18 cellular contexts compared by ENCODE assay signal in genomic region chr1:15574741-15575140, GRCh38. TPM values are rescaled to one million over a fixed set of nuclear protein-coding genes. Genes with fewer than 3 reads are reported as not detected.
DNase-seq lines count a peak whose midpoint lies in the region; ATAC-seq and TF ChIP-seq lines count a peak whose summit lies in the region.
"Had no signal": no experiment of that assay in that cellular context is flagged by ENCODE, and none has a peak within 500 bp of the region (broad histone marks: within the 10 kb centered on the region; RNA-seq: fewer than 3 reads in every experiment).

No MANE protein-coding gene starts in this region.

- H3K27me3 ChIP-seq in heart left ventricle (no peaks in the 10 kb centered on the region), left ventricle myocardium inferior (ENCODE audit: low read depth) (no peaks in the 10 kb centered on the region)
- H3K27me3 ChIP-seq: breast epithelium had no signal

- H3K9me3 ChIP-seq in heart left ventricle (no peaks in the 10 kb centered on the region), left ventricle myocardium inferior (replicated peaks) (no peaks in the 10 kb centered on the region)
- H3K9me3 ChIP-seq: breast epithelium, thoracic aorta had no signal

- DNase-seq in heart left ventricle (peak in 1 of 5 donors; percentile 38), left ventricle myocardium inferior (no peak), caudate nucleus (lab: John Stamatoyannopoulos, UW) (peak in 6 of 61 donors; percentile 6 to 20 (median 10)), medulla oblongata (ENCODE audit: extremely low spot score) (peak; percentile 51), GDM1 (lab: John Stamatoyannopoulos, UW) (no peak)
- no peak for DNase-seq in activated CD4-positive, alpha-beta T cell treated with anti-CD3 and anti-CD28 coated beads for 4 hours
- DNase-seq: activated CD8-positive, alpha-beta memory T cell treated with anti-CD3 and anti-CD28 coated beads, Interleukin-2, amount 50 U/mL, for 48 hours; glutamatergic neuron; immature natural killer cell; NCI-H1694; stimulated activated CD4-positive, alpha-beta T cell treated with anti-CD3 and anti-CD28 coated beads, Interleukin-2, amount 100 ng/mL, for 24 hours; T-helper 17 cell had no signal

- no peak overlapping the region for H3K27ac ChIP-seq in heart left ventricle
- H3K27ac ChIP-seq in left ventricle myocardium inferior (replicated peaks), result no peak overlapping the region
- peak overlapping the region; percentile 9 for H3K27ac ChIP-seq in caudate nucleus (ENCODE audit: low read depth, low read length)
- peak overlapping the region; percentile 83 for H3K27ac ChIP-seq in temporal lobe (ENCODE audit: low read depth, low read length)
- H3K27ac ChIP-seq: breast epithelium, thoracic aorta had no signal

- H3K36me3 ChIP-seq in heart left ventricle (peaks cover 0 to 22% (median 12%) of the 10 kb centered on the region in 9 donors), left ventricle myocardium inferior (peaks cover 17% of the 10 kb centered on the region)
- H3K36me3 ChIP-seq: breast epithelium, thoracic aorta had no signal

- H3K4me3 ChIP-seq in heart left ventricle, result no peak overlapping the region
- H3K4me3 ChIP-seq in left ventricle myocardium inferior, result no peak overlapping the region
- H3K4me3 ChIP-seq: breast epithelium, thoracic aorta had no signal

- ATAC-seq in heart left ventricle (peak; percentile 43 to 75 (median 70)), HG03280 (IDR thresholded peaks at IDR 0.05; ENCODE audit: unreplicated experiment) (no peak)
- ATAC-seq: esophagus mucosa, T-helper 17 cell had no signal

- TF ChIP-seq CTCF in heart left ventricle (IDR thresholded peaks at IDR 0.05) (no peak), left ventricle myocardium inferior (IDR thresholded peaks at IDR 0.05; ENCODE audit: borderline replicate concordance) (no peak)

- intact Hi-C loops in heart left ventricle (cut with DNase I), result loop anchor here in 1 of 10 donors (10.0 kb wide), 1 partner anchor 80 kb away; a partner anchor contains a TSS
- intact Hi-C loops in left ventricle myocardium inferior (cut with micrococcal nuclease), result no loop called here

- 48 to 62% (median 59%) methylated on average over 6 of the region's 6 CpGs for WGBS in heart left ventricle, 4 donors

- no peak for TF ChIP-seq POLR2A in heart left ventricle (IDR thresholded peaks at IDR 0.05)

- peaks cover 0 to 20% (median 0%) of the 10 kb centered on the region in 12 donors for H3K4me1 ChIP-seq in heart left ventricle
- H3K4me1 ChIP-seq in left ventricle myocardium inferior, result peaks cover 8% of the 10 kb centered on the region
- H3K4me1 ChIP-seq: breast epithelium had no signal

RNA-seq across cellular contexts. Expression of gene AGMAT, which starts 10.1 kb away (rescaled TPM):
- total RNA-seq in heart left ventricle, result under 1 TPM in 3 of 9 donors, not detected in 6; 0.22 to 0.53 (median 0.23) TPM
- polyA plus RNA-seq in heart left ventricle, result under 1 TPM; 0.08 to 0.12 TPM
- not detected for total RNA-seq in left ventricle myocardium inferior
- total RNA-seq in temporal lobe, result 0.25 TPM
- total RNA-seq: MCF 10A had no signal

RNA-seq across cellular contexts. Expression of gene DDI2, which starts 42.5 kb away (rescaled TPM):
- total RNA-seq in heart left ventricle, result 10 to 100 TPM; 15.0 to 33.5 (median 24.5) TPM
- polyA plus RNA-seq in heart left ventricle, result 1 to 10 TPM; 6.2 to 9.4 TPM
- total RNA-seq in left ventricle myocardium inferior, result 22.5 TPM
- 16.0 TPM for total RNA-seq in temporal lobe

RNA-seq across cellular contexts. Expression of gene DNAJC16, which starts 48.1 kb away (rescaled TPM):
- total RNA-seq in heart left ventricle (10 to 100 TPM; 11.9 to 22.8 (median 19.1) TPM), left ventricle myocardium inferior (16.2 TPM), temporal lobe (17.5 TPM)
- polyA plus RNA-seq in heart left ventricle, result 10 to 100 TPM in 1 of 2 donors, 1 to 10 TPM in 1; 4.2 to 10.3 TPM

RNA-seq across cellular contexts. Expression of gene CASP9, which starts 50.7 kb away (rescaled TPM):
- total RNA-seq in heart left ventricle (10 to 100 TPM in 6 of 9 donors, 1 to 10 TPM in 3; 8.6 to 15.9 (median 11.8) TPM), left ventricle myocardium inferior (14.1 TPM), temporal lobe (3.2 TPM)
- 10 to 100 TPM; 11.5 to 16.9 TPM for polyA plus RNA-seq in heart left ventricle

Comparison
In these comparisons a context has a peak if more than half of its experiments do, and no peak if none do; other contexts are left out.
1. H3K27ac ChIP-seq: peak in caudate nucleus (single experiment) and temporal lobe (single experiment); none in heart left ventricle (0 of 12) and left ventricle myocardium inferior (single experiment).